8 cellular contexts compared by ENCODE assay signal in genomic region chr2:174748948-174749347, GRCh38. TPM values are rescaled to one million over a fixed set of nuclear protein-coding genes. Genes with fewer than 3 reads are reported as not detected.
DNase-seq lines count a peak whose midpoint lies in the region; ATAC-seq and TF ChIP-seq lines count a peak whose summit lies in the region.

No MANE protein-coding gene starts in this region.

- peak; percentile 29 for ATAC-seq in HG02884 (IDR thresholded peaks at IDR 0.05; ENCODE audit: unreplicated experiment)
- peak; percentile 59 for ATAC-seq in activated CD8-positive, alpha-beta T cell treated with anti-CD3 and anti-CD28 coated beads for 36 hours
- peak; percentile 24 for ATAC-seq in effector memory CD8-positive, alpha-beta T cell (replicated peaks)
- ATAC-seq in GM21423 (IDR thresholded peaks at IDR 0.05; ENCODE audit: unreplicated experiment): no peak

- TF ChIP-seq CTCF in activated CD8-positive, alpha-beta T cell treated with anti-CD3 and anti-CD28 coated beads for 36 hours (IDR thresholded peaks at IDR 0.05): peak; percentile 79
- peak; percentile 81 for TF ChIP-seq CTCF in mesothelial cell of epicardium (IDR thresholded peaks at IDR 0.05; ENCODE audit: unreplicated experiment)

- peaks cover 42% of the 10 kb centered on the region for H3K4me1 Mint-ChIP-seq in activated CD8-positive, alpha-beta T cell treated with anti-CD3 and anti-CD28 coated beads for 36 hours (ENCODE audit: low read depth)
- peaks cover 28 to 34% of the 10 kb centered on the region in 2 donors for H3K4me1 Mint-ChIP-seq in effector memory CD8-positive, alpha-beta T cell (ENCODE audit: low read depth in 2 of 2)
- peaks cover 3% of the 10 kb centered on the region for H3K4me1 Mint-ChIP-seq in mesothelial cell of epicardium

- POLR2A ChIA-PET in activated CD8-positive, alpha-beta T cell treated with anti-CD3 and anti-CD28 coated beads for 36 hours (lab: Charles Lee): interaction anchor here (0.5 kb wide), 1 partner anchor 80 kb away, joined by 3 read pairs; no protein-coding TSS in a partner anchor

- no peaks in the 10 kb centered on the region for H3K27me3 Mint-ChIP-seq in activated CD8-positive, alpha-beta T cell treated with anti-CD3 and anti-CD28 coated beads for 36 hours
- no peaks in the 10 kb centered on the region for H3K27me3 Mint-ChIP-seq in effector memory CD8-positive, alpha-beta T cell
- H3K27me3 Mint-ChIP-seq in mesothelial cell of epicardium (ENCODE audit: low read depth): no peaks in the 10 kb centered on the region

- no peak overlapping the region for H3K27ac Mint-ChIP-seq in activated CD8-positive, alpha-beta T cell treated with anti-CD3 and anti-CD28 coated beads for 36 hours
- peak overlapping the region; percentile 64 to 93 for H3K27ac Mint-ChIP-seq in effector memory CD8-positive, alpha-beta T cell
- no peak overlapping the region for H3K27ac Mint-ChIP-seq in mesothelial cell of epicardium

- H3K36me3 Mint-ChIP-seq in activated CD8-positive, alpha-beta T cell treated with anti-CD3 and anti-CD28 coated beads for 36 hours (ENCODE audit: low read depth): no peaks in the 10 kb centered on the region
- H3K36me3 Mint-ChIP-seq in effector memory CD8-positive, alpha-beta T cell (ENCODE audit: insufficient read depth): peaks cover 8% of the 10 kb centered on the region
- H3K36me3 Mint-ChIP-seq in mesothelial cell of epicardium: no peaks in the 10 kb centered on the region

- CTCF ChIA-PET in activated CD8-positive, alpha-beta T cell treated with anti-CD3 and anti-CD28 coated beads for 36 hours (lab: Charles Lee): interaction anchor here (0.6 to 8.4 kb wide), 76 partner anchors 8 to 503 kb away, joined by 3 to 132 read pairs (median 4); partner anchors contain the start of genes CHN1, CHRNA1 and SCRN3

- no peak overlapping the region for H3K4me3 Mint-ChIP-seq in activated CD8-positive, alpha-beta T cell treated with anti-CD3 and anti-CD28 coated beads for 36 hours
- no peak overlapping the region for H3K4me3 Mint-ChIP-seq in effector memory CD8-positive, alpha-beta T cell
- no peak overlapping the region for H3K4me3 Mint-ChIP-seq in mesothelial cell of epicardium

- intact Hi-C loops in activated CD8-positive, alpha-beta T cell treated with anti-CD3 and anti-CD28 coated beads for 36 hours (cut with micrococcal nuclease): loop anchor here (2.0 kb wide), 1 partner anchor 48 kb away; no protein-coding TSS in a partner anchor

- peak; percentile 66 for DNase-seq in DMS153 treated with DMSO at 0.1 percent for 48 hours (lab: John Stamatoyannopoulos, UW; ENCODE audit: unreplicated experiment)
- DNase-seq in NCI-H510A (lab: John Stamatoyannopoulos, UW): peak; percentile 51
- DNase-seq in activated CD8-positive, alpha-beta T cell treated with anti-CD3 and anti-CD28 coated beads for 36 hours: peak; percentile 78
- DNase-seq in effector memory CD8-positive, alpha-beta T cell: peak; percentile 66 to 77 (median 67)
- peak in 1 of 2 experiments; percentile 80 for DNase-seq in mesothelial cell of epicardium (ENCODE audit: low spot score in 2 of 2, unreplicated experiment in 2 of 2)
- peak; percentile 41 for DNase-seq in stimulated activated CD8-positive, alpha-beta memory T cell treated with anti-CD3 and anti-CD28 coated beads, Interleukin-7, amount 100 ng/mL, for 24 hours (ENCODE audit: low read depth)

- H3K9me3 Mint-ChIP-seq in activated CD8-positive, alpha-beta T cell treated with anti-CD3 and anti-CD28 coated beads for 36 hours: no peaks in the 10 kb centered on the region
- H3K9me3 Mint-ChIP-seq in effector memory CD8-positive, alpha-beta T cell: no peaks in the 10 kb centered on the region
- no peaks in the 10 kb centered on the region for H3K9me3 Mint-ChIP-seq in mesothelial cell of epicardium

RNA-seq across cellular contexts. Expression of gene CHRNA1, which starts 15.3 kb away (rescaled TPM):
- not detected for total RNA-seq in activated CD8-positive, alpha-beta T cell treated with anti-CD3 and anti-CD28 coated beads for 36 hours
- total RNA-seq in mesothelial cell of epicardium: 0.16 TPM in 1 of 3 replicates, not detected in the others

Comparison
In these comparisons a context has a peak if more than half of its experiments do, and no peak if none do; other contexts are left out.
1. H3K27ac Mint-ChIP-seq: peak in effector memory CD8-positive, alpha-beta T cell (2 of 2); none in activated CD8-positive, alpha-beta T cell treated with anti-CD3 and anti-CD28 coated beads for 36 hours (single experiment) and mesothelial cell of epicardium (single experiment).